1 cellular context compared by ENCODE assay signal in the genomic region with DNA sequence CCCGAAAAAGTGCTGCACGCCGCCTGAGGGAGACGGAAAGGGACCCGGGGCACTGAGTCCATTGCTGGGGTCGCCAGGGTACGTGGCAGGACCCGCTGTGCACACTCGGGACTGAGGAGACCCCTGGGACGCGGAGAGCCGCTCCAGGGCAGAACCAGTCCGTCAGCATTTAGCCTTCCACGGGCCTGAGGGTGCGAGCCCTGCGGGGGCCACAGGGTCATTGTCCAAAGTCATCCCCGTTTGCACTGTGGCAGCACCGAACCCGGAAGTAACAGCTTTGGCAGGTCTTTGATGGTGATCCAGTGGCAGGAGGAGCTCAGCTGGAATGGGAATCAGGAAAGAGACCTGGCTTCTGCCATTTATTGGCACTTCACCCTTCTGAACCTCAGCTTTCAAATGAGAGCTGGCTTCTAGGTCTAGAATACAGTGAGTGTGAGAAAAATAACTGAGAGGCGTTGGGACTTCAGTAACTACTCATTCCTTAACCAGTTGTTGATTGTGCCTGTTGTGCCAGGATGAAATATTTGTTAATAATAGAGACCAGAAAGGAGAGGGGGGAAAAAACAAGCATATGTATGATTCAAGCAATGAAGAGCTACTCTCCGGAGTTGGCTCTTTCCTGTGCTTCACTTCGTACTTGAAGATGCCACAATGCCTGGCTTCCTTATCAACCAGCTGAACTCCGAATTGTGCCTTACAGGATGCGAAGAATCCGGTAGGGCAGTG.
TF ChIP-seq lines count a peak whose summit lies in the region.

No MANE protein-coding gene starts in this region.

TF ChIP-seq in HepG2, 621 proteins besides CTCF, POLR2A, EP300 and RAD21 (continued from another document and continues in another):
- TF ChIP-seq, protein P1, sequence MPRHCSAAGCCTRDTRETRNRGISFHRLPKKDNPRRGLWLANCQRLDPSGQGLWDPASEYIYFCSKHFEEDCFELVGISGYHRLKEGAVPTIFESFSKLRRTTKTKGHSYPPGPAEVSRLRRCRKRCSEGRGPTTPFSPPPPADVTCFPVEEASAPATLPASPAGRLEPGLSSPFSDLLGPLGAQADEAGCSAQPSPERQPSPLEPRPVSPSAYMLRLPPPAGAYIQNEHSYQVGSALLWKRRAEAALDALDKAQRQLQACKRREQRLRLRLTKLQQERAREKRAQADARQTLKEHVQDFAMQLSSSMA (CRISPR knock-in tag; IDR thresholded peaks at IDR 0.05) = no peak
- 0 out of 2 replicates have a peak, but pooled peaks have one; percentile 2 for TF ChIP-seq ZNF749 (CRISPR knock-in tag; IDR thresholded peaks at IDR 0.05; ENCODE audit: borderline replicate concordance)
- no peak for TF ChIP-seq ZNF747 (CRISPR knock-in tag; IDR thresholded peaks at IDR 0.05; ENCODE audit: borderline replicate concordance)
- no peak for TF ChIP-seq MAZ (IDR thresholded peaks at IDR 0.05; ENCODE audit: borderline replicate concordance, low read depth, low read length)
- TF ChIP-seq MAZ (CRISPR knock-in tag; IDR thresholded peaks at IDR 0.05; ENCODE audit: low read depth) = no peak
- no peak for TF ChIP-seq ADNP (CRISPR knock-in tag; IDR thresholded peaks at IDR 0.05)
- TF ChIP-seq, protein P2, sequence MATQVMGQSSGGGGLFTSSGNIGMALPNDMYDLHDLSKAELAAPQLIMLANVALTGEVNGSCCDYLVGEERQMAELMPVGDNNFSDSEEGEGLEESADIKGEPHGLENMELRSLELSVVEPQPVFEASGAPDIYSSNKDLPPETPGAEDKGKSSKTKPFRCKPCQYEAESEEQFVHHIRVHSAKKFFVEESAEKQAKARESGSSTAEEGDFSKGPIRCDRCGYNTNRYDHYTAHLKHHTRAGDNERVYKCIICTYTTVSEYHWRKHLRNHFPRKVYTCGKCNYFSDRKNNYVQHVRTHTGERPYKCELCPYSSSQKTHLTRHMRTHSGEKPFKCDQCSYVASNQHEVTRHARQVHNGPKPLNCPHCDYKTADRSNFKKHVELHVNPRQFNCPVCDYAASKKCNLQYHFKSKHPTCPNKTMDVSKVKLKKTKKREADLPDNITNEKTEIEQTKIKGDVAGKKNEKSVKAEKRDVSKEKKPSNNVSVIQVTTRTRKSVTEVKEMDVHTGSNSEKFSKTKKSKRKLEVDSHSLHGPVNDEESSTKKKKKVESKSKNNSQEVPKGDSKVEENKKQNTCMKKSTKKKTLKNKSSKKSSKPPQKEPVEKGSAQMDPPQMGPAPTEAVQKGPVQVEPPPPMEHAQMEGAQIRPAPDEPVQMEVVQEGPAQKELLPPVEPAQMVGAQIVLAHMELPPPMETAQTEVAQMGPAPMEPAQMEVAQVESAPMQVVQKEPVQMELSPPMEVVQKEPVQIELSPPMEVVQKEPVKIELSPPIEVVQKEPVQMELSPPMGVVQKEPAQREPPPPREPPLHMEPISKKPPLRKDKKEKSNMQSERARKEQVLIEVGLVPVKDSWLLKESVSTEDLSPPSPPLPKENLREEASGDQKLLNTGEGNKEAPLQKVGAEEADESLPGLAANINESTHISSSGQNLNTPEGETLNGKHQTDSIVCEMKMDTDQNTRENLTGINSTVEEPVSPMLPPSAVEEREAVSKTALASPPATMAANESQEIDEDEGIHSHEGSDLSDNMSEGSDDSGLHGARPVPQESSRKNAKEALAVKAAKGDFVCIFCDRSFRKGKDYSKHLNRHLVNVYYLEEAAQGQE (IDR thresholded peaks at IDR 0.05; ENCODE audit: borderline replicate concordance in 1 of 2, low read depth in 1 of 2, low read length in 2 of 2) = no peak
- TF ChIP-seq, protein P3, sequence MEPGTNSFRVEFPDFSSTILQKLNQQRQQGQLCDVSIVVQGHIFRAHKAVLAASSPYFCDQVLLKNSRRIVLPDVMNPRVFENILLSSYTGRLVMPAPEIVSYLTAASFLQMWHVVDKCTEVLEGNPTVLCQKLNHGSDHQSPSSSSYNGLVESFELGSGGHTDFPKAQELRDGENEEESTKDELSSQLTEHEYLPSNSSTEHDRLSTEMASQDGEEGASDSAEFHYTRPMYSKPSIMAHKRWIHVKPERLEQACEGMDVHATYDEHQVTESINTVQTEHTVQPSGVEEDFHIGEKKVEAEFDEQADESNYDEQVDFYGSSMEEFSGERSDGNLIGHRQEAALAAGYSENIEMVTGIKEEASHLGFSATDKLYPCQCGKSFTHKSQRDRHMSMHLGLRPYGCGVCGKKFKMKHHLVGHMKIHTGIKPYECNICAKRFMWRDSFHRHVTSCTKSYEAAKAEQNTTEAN (CRISPR knock-in tag; conservative IDR thresholded peaks at IDR 0.05) = no peak
- TF ChIP-seq ZNF660 (CRISPR knock-in tag; IDR thresholded peaks at IDR 0.05; ENCODE audit: borderline replicate concordance, low read depth) = no peak
- TF ChIP-seq, protein P4, sequence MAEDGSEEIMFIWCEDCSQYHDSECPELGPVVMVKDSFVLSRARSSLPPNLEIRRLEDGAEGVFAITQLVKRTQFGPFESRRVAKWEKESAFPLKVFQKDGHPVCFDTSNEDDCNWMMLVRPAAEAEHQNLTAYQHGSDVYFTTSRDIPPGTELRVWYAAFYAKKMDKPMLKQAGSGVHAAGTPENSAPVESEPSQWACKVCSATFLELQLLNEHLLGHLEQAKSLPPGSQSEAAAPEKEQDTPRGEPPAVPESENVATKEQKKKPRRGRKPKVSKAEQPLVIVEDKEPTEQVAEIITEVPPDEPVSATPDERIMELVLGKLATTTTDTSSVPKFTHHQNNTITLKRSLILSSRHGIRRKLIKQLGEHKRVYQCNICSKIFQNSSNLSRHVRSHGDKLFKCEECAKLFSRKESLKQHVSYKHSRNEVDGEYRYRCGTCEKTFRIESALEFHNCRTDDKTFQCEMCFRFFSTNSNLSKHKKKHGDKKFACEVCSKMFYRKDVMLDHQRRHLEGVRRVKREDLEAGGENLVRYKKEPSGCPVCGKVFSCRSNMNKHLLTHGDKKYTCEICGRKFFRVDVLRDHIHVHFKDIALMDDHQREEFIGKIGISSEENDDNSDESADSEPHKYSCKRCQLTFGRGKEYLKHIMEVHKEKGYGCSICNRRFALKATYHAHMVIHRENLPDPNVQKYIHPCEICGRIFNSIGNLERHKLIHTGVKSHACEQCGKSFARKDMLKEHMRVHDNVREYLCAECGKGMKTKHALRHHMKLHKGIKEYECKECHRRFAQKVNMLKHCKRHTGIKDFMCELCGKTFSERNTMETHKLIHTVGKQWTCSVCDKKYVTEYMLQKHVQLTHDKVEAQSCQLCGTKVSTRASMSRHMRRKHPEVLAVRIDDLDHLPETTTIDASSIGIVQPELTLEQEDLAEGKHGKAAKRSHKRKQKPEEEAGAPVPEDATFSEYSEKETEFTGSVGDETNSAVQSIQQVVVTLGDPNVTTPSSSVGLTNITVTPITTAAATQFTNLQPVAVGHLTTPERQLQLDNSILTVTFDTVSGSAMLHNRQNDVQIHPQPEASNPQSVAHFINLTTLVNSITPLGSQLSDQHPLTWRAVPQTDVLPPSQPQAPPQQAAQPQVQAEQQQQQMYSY (CRISPR knock-in tag; IDR thresholded peaks at IDR 0.05) = no peak
- peak; percentile 69 for TF ChIP-seq KMT2A (CRISPR knock-in tag; IDR thresholded peaks at IDR 0.05)
- TF ChIP-seq ZNF737 (CRISPR knock-in tag; IDR thresholded peaks at IDR 0.05; ENCODE audit: borderline replicate concordance) = no peak
- TF ChIP-seq, protein P5, sequence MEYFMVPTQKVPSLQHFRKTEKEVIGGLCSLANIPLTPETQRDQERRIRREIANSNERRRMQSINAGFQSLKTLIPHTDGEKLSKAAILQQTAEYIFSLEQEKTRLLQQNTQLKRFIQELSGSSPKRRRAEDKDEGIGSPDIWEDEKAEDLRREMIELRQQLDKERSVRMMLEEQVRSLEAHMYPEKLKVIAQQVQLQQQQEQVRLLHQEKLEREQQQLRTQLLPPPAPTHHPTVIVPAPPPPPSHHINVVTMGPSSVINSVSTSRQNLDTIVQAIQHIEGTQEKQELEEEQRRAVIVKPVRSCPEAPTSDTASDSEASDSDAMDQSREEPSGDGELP (IDR thresholded peaks at IDR 0.05; ENCODE audit: borderline replicate concordance, low read depth) = peak; percentile 78; the same call in 1 of the 2 replicates
- TF ChIP-seq NKX3-1 (CRISPR knock-in tag; IDR thresholded peaks at IDR 0.05) = no peak
- TF ChIP-seq ZSCAN29 (CRISPR knock-in tag; conservative IDR thresholded peaks at IDR 0.05) = 0 out of 2 replicates have a peak, but pooled peaks have one; percentile 35
- no peak; the same call in 1 of the 2 replicates for TF ChIP-seq SALL1 (CRISPR knock-in tag; IDR thresholded peaks at IDR 0.05)
- no peak for TF ChIP-seq ZNF530 (CRISPR knock-in tag; IDR thresholded peaks at IDR 0.05; ENCODE audit: low read depth)
- TF ChIP-seq, protein P6, sequence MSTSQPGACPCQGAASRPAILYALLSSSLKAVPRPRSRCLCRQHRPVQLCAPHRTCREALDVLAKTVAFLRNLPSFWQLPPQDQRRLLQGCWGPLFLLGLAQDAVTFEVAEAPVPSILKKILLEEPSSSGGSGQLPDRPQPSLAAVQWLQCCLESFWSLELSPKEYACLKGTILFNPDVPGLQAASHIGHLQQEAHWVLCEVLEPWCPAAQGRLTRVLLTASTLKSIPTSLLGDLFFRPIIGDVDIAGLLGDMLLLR (CRISPR knock-in tag; IDR thresholded peaks at IDR 0.05) = no peak
- no peak; the same call in 1 of the 2 replicates for TF ChIP-seq SOX5 (CRISPR knock-in tag; IDR thresholded peaks at IDR 0.05; ENCODE audit: borderline replicate concordance)
- TF ChIP-seq, protein P7, sequence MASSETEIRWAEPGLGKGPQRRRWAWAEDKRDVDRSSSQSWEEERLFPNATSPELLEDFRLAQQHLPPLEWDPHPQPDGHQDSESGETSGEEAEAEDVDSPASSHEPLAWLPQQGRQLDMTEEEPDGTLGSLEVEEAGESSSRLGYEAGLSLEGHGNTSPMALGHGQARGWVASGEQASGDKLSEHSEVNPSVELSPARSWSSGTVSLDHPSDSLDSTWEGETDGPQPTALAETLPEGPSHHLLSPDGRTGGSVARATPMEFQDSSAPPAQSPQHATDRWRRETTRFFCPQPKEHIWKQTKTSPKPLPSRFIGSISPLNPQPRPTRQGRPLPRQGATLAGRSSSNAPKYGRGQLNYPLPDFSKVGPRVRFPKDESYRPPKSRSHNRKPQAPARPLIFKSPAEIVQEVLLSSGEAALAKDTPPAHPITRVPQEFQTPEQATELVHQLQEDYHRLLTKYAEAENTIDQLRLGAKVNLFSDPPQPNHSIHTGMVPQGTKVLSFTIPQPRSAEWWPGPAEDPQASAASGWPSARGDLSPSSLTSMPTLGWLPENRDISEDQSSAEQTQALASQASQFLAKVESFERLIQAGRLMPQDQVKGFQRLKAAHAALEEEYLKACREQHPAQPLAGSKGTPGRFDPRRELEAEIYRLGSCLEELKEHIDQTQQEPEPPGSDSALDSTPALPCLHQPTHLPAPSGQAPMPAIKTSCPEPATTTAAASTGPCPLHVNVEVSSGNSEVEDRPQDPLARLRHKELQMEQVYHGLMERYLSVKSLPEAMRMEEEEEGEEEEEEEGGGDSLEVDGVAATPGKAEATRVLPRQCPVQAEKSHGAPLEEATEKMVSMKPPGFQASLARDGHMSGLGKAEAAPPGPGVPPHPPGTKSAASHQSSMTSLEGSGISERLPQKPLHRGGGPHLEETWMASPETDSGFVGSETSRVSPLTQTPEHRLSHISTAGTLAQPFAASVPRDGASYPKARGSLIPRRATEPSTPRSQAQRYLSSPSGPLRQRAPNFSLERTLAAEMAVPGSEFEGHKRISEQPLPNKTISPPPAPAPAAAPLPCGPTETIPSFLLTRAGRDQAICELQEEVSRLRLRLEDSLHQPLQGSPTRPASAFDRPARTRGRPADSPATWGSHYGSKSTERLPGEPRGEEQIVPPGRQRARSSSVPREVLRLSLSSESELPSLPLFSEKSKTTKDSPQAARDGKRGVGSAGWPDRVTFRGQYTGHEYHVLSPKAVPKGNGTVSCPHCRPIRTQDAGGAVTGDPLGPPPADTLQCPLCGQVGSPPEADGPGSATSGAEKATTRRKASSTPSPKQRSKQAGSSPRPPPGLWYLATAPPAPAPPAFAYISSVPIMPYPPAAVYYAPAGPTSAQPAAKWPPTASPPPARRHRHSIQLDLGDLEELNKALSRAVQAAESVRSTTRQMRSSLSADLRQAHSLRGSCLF (CRISPR knock-in tag; IDR thresholded peaks at IDR 0.05; ENCODE audit: borderline replicate concordance) = no peak
- no peak for TF ChIP-seq ZNF562 (CRISPR knock-in tag; IDR thresholded peaks at IDR 0.05; ENCODE audit: borderline replicate concordance)
- TF ChIP-seq, protein P8, sequence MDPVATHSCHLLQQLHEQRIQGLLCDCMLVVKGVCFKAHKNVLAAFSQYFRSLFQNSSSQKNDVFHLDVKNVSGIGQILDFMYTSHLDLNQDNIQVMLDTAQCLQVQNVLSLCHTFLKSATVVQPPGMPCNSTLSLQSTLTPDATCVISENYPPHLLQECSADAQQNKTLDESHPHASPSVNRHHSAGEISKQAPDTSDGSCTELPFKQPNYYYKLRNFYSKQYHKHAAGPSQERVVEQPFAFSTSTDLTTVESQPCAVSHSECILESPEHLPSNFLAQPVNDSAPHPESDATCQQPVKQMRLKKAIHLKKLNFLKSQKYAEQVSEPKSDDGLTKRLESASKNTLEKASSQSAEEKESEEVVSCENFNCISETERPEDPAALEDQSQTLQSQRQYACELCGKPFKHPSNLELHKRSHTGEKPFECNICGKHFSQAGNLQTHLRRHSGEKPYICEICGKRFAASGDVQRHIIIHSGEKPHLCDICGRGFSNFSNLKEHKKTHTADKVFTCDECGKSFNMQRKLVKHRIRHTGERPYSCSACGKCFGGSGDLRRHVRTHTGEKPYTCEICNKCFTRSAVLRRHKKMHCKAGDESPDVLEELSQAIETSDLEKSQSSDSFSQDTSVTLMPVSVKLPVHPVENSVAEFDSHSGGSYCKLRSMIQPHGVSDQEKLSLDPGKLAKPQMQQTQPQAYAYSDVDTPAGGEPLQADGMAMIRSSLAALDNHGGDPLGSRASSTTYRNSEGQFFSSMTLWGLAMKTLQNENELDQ (CRISPR knock-in tag; IDR thresholded peaks at IDR 0.05; ENCODE audit: borderline replicate concordance) = no peak
- TF ChIP-seq NFIC (IDR thresholded peaks at IDR 0.05; ENCODE audit: low read length) = no peak
- TF ChIP-seq, protein P9, sequence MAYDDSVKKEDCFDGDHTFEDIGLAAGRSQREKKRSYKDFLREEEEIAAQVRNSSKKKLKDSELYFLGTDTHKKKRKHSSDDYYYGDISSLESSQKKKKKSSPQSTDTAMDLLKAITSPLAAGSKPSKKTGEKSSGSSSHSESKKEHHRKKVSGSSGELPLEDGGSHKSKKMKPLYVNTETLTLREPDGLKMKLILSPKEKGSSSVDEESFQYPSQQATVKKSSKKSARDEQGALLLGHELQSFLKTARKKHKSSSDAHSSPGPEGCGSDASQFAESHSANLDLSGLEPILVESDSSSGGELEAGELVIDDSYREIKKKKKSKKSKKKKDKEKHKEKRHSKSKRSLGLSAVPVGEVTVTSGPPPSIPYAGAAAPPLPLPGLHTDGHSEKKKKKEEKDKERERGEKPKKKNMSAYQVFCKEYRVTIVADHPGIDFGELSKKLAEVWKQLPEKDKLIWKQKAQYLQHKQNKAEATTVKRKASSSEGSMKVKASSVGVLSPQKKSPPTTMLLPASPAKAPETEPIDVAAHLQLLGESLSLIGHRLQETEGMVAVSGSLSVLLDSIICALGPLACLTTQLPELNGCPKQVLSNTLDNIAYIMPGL (CRISPR knock-in tag; IDR thresholded peaks at IDR 0.05; ENCODE audit: borderline replicate concordance in 1 of 2, low read depth in 1 of 2) = 0 out of 4 replicates have a peak, but pooled peaks of 1 of the 2 experiments have one; percentile 5
- no peak for TF ChIP-seq ZC3H4 (CRISPR knock-in tag; IDR thresholded peaks at IDR 0.05; ENCODE audit: borderline replicate concordance)
- no peak for TF ChIP-seq KLF13 (CRISPR knock-in tag; IDR thresholded peaks at IDR 0.05)
- 0 out of 2 replicates have a peak, but pooled peaks have one; percentile 61 for TF ChIP-seq CBX5 (CRISPR knock-in tag; IDR thresholded peaks at IDR 0.05; ENCODE audit: borderline replicate concordance)
- TF ChIP-seq ZNF207 (IDR thresholded peaks at IDR 0.05; ENCODE audit: borderline replicate concordance) = no peak
- no peak for TF ChIP-seq RBM39 (IDR thresholded peaks at IDR 0.05; ENCODE audit: low read depth, low read length, poor library complexity, severe bottlenecking)
- TF ChIP-seq ZZZ3 (CRISPR knock-in tag; IDR thresholded peaks at IDR 0.05; ENCODE audit: borderline replicate concordance) = no peak
- TF ChIP-seq ARNT (IDR thresholded peaks at IDR 0.05) = no peak
- TF ChIP-seq ZNF713 (CRISPR knock-in tag; IDR thresholded peaks at IDR 0.05) = no peak
